Comparison of ENCODE assay signal across 8 cellular contexts in the genomic region with DNA sequence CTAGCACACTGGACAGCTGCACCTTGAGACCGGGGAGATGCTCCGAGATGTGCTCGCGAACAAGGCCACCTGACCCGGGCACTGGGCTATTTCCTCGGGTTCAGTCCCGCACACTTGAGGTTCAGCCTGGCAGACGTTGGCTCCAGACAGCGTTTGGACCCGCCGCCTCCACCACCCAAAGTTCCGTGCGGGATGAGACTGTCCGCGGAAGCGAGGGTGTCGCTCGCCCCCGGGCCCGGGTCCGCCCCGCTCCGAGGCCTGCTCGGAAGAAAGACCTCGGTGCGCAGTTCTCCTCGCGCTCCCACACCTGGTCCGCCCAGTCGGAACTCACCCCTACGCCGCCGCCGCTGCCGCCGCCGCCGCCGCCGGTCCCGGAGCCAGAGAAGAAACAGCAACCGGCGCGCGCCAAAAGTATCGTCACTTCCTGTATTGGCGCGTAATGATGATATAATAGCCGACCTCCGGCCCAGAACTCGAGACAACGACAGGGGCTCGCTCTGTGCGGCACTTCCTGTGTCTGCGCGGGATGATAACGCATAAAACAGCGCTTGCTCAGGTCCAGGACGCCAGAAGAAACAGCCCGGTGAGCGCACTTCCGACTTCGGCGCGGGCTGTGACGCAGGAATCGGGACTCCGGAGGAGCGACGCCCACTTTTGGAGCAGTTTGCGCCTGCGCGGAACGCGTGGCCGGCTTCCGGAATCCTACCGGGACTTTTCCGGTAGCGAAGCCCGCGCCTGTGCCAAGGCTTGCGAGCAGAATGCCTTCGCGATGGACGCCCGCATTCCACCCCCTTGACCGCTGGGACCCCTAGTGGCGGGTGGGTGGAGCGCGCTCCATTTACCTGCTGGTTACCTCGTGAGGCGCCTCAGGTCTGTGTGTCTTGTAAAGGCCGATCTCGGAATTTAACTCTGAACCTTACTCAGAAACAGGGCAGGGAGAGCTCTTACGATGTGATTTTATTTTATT. TPM values are rescaled to one million over a fixed set of nuclear protein-coding genes. Genes with fewer than 3 reads are reported as not detected.
DNase-seq lines count a peak whose midpoint lies in the region; ATAC-seq, FAIRE-seq and TF ChIP-seq lines count a peak whose summit lies in the region.
"Not testable (repeated sequence)": the region's sequence is repeated elsewhere in the genome, so short reads cannot be mapped to it uniquely, and the experiment has no call there.

TSS of gene CDK11B (minus strand) at position 422 of the 967 bp plus-strand sequence. CDS start 1,519 bp downstream, outside the sequence.

- H2AK9ac ChIP-seq in IMR-90 (replicated peaks; ENCODE audit: low read depth, low read length, poor library complexity), result peak within 1 kb of the TSS; percentile 82

- H3K14ac ChIP-seq in IMR-90 (replicated peaks; ENCODE audit: low read depth, low read length), result peak within 1 kb of the TSS; percentile 99; the same call in 1 of the 2 replicates

- peak within 1 kb of the TSS; percentile 98; the same call in 1 of the 2 replicates for H3K23ac ChIP-seq in IMR-90 (ENCODE audit: low read depth, low read length)

- peak within 1 kb of the TSS; percentile 68 for H3K18ac ChIP-seq in IMR-90 (ENCODE audit: low read depth, low read length)

- not testable (repeated sequence) for H3K27me3 ChIP-seq in IMR-90 (ENCODE audit: control insufficient read depth, insufficient read depth, low read length); endothelial cell of umbilical vein (ENCODE audit: control insufficient read depth in 2 of 2, insufficient read depth in 2 of 2, low read length in 2 of 2); mononuclear cell (ENCODE audit: insufficient read depth, low read length)

- H3K9me3 ChIP-seq in IMR-90 (ENCODE audit: control insufficient read depth, insufficient read depth, low read length); OCI-LY7 (ENCODE audit: low read length); endothelial cell of umbilical vein (replicated peaks; ENCODE audit: control insufficient read depth, insufficient read depth, low read length); mononuclear cell (ENCODE audit: low read depth, low read length): not testable (repeated sequence)

- peak within 1 kb of the TSS; percentile 87; the same call in 1 of the 3 replicates for H2BK15ac ChIP-seq in IMR-90 (ENCODE audit: low read depth, low read length)

- not testable (repeated sequence) for H4K20me1 ChIP-seq in IMR-90 (ENCODE audit: insufficient read depth, low read length); OCI-LY7 (ENCODE audit: insufficient read depth, low read length); endothelial cell of umbilical vein (replicated peaks; ENCODE audit: control insufficient read depth, extremely low read depth, insufficient read depth, low read length)

- H3K27ac ChIP-seq in IMR-90 (ENCODE audit: insufficient read depth, low read length) (peak within 1 kb of the TSS; percentile 97), OCI-LY7 (ENCODE audit: low read depth, low read length, poor library complexity, severe bottlenecking) (peak within 1 kb of the TSS; percentile 81), endothelial cell of umbilical vein (ENCODE audit: insufficient read depth, low read depth, low read length) (peak within 1 kb of the TSS; percentile 97)

- POLR2A ChIA-PET in IMR-90 (lab: Charles Lee; ENCODE audit: unreplicated experiment); endothelial cell of umbilical vein (lab: Charles Lee): not testable (repeated sequence)
- POLR2A ChIA-PET in OCI-LY7 (lab: Charles Lee), result interaction anchor here (0.6 kb wide), 1 partner anchor 20 kb away, joined by 3 read pairs; no protein-coding TSS in a partner anchor

- peak within 1 kb of the TSS; percentile 99 for H3K56ac ChIP-seq in IMR-90 (ENCODE audit: extremely low read depth, insufficient read depth, low read length)

- not testable (repeated sequence) for H3K4me1 ChIP-seq in IMR-90 (ENCODE audit: control insufficient read depth, insufficient read depth, low read length); OCI-LY7 (ENCODE audit: insufficient read depth, low read length, poor library complexity, severe bottlenecking); endothelial cell of umbilical vein (ENCODE audit: control insufficient read depth, extremely low read depth, insufficient read depth, low read length)
- H3K4me1 ChIP-seq in mononuclear cell (ENCODE audit: insufficient read depth, low read length), result peaks cover 12% of the 10 kb centered on the region

- H2BK120ac ChIP-seq in IMR-90 (ENCODE audit: low read depth, low read length), result peak within 1 kb of the TSS; percentile 93

- dilution Hi-C loops in IMR-90 (cut with HindIII; ENCODE audit: low sequenced_read_pairs, unreplicated experiment); endothelial cell of umbilical vein (cut with MboI; ENCODE audit: extremely low pct_ligation_motif_present, low sequenced_read_pairs): not testable (repeated sequence)

- H2AFZ ChIP-seq in IMR-90 (replicated peaks; ENCODE audit: low read length, poor library complexity) (peak within 1 kb of the TSS; percentile 97), OCI-LY7 (ENCODE audit: low read length) (0 out of 2 replicates have a peak within 1 kb of the TSS, but pooled peaks have one; percentile 3), endothelial cell of umbilical vein (ENCODE audit: low read depth, low read length) (peak within 1 kb of the TSS; percentile 49)

- peak; percentile 99 for FAIRE-seq in endothelial cell of umbilical vein (lab: Jason Lieb, UNC)

- H3K4me3 ChIP-seq in IMR-90 (ENCODE audit: insufficient read depth, low read depth, low read length) (peak within 1 kb of the TSS; percentile 57), OCI-LY7 (ENCODE audit: low read depth, low read length, poor library complexity, severe bottlenecking) (peak within 1 kb of the TSS; percentile 68), endothelial cell of umbilical vein (replicated peaks in 1 of 3; ENCODE audit: insufficient read depth in 1 of 3, low read depth in 1 of 3, low read length in 3 of 3) (peak within 1 kb of the TSS; percentile 50 to 90 (median 64)), mononuclear cell (ENCODE audit: low read length) (peak within 1 kb of the TSS; percentile 49)

- not testable (repeated sequence) for H3K9me1 ChIP-seq in IMR-90 (ENCODE audit: insufficient read depth, low read length); endothelial cell of umbilical vein (replicated peaks; ENCODE audit: control insufficient read depth, extremely low read depth, insufficient read depth, low read length)

- not testable (repeated sequence) for H3K9me2 ChIP-seq in OCI-LY7 (ENCODE audit: insufficient read depth, low read length)

- H2AK5ac ChIP-seq in IMR-90 (ENCODE audit: low read depth, low read length), result peak within 1 kb of the TSS; percentile 50; the same call in 1 of the 2 replicates

- in situ Hi-C loops in IMR-90 (cut with MboI; ENCODE audit: low sequenced_read_pairs), result not testable (repeated sequence)

- H3K9ac ChIP-seq in IMR-90 (ENCODE audit: low read depth, low read length) (peak within 1 kb of the TSS; percentile 90), endothelial cell of umbilical vein (replicated peaks; ENCODE audit: extremely low read depth, insufficient read depth, low read length) (peak within 1 kb of the TSS; percentile 99)

- DNase-seq in DMS 273 treated with DMSO at 0.1 percent for 48 hours (lab: John Stamatoyannopoulos, UW), result peak; percentile 94
- peak; percentile 97 for DNase-seq in IMR-90
- peak; percentile 97 for DNase-seq in OCI-LY7 (ENCODE audit: low spot score)
- DNase-seq in activated T-cell treated with anti-CD3 and anti-CD28 coated beads for 1 hour (ENCODE audit: low read depth), result peak; percentile 98
- DNase-seq in endothelial cell of umbilical vein (ENCODE audit: low read depth, low spot score), result peak; percentile 99
- DNase-seq in stimulated activated CD8-positive, alpha-beta memory T cell treated with anti-CD3 and anti-CD28 coated beads, Interleukin-4, amount 100 ng/mL, for 1 hour (ENCODE audit: low read depth in 2 of 2, low spot score in 1 of 2), result peak; percentile 78 to 98

- not testable (repeated sequence) for H3K79me1 ChIP-seq in IMR-90 (ENCODE audit: low read depth in 1 of 2, low read length in 2 of 2)

- H4K5ac ChIP-seq in IMR-90 (ENCODE audit: low read depth, low read length), result peak within 1 kb of the TSS; percentile 87

- peak within 1 kb of the TSS; percentile 69 to 100 for H4K8ac ChIP-seq in IMR-90 (ENCODE audit: low read depth in 2 of 2, low read length in 2 of 2)

- peak; percentile 55; the same call in 1 of the 2 replicates for TF ChIP-seq POLR2A in IMR-90 (IDR thresholded peaks at IDR 0.05; ENCODE audit: low read depth, low read length)
- TF ChIP-seq POLR2A in endothelial cell of umbilical vein (IDR thresholded peaks at IDR 0.05; ENCODE audit: low read depth, low read length), result not testable (repeated sequence)

- not testable (repeated sequence) for BruUV-seq in IMR-90 (replicated peaks; lab: Mats Ljungman, UMichigan); OCI-LY7 (replicated peaks; lab: Mats Ljungman, UMichigan)
- BruUV-seq in endothelial cell of umbilical vein (replicated peaks; lab: Mats Ljungman, UMichigan), result TSS peak; percentile 44

- not testable (repeated sequence) for TF ChIP-seq RAD21 in IMR-90 (IDR thresholded peaks at IDR 0.05; ENCODE audit: low read length)

- H3K4me2 ChIP-seq in IMR-90 (ENCODE audit: low read depth, low read length) (peak within 1 kb of the TSS; percentile 34), OCI-LY7 (ENCODE audit: low read length) (peak within 1 kb of the TSS; percentile 60)
- H3K4me2 ChIP-seq in endothelial cell of umbilical vein (ENCODE audit: insufficient read depth, low read length), result not testable (repeated sequence)

- peak; percentile 10; the same call in 1 of the 2 replicates for TF ChIP-seq CTCF in IMR-90 (conservative IDR thresholded peaks at IDR 0.05; ENCODE audit: low read depth, low read length)
- TF ChIP-seq CTCF in OCI-LY7 (conservative IDR thresholded peaks at IDR 0.05; ENCODE audit: low read length), result peak; percentile 56
- TF ChIP-seq CTCF in endothelial cell of umbilical vein (IDR thresholded peaks at IDR 0.05; ENCODE audit: extremely low read depth in 1 of 2, insufficient read depth in 1 of 2, low read depth in 1 of 2, low read length in 2 of 2), result peak; percentile 23 to 32

- H3K79me2 ChIP-seq in OCI-LY7 (ENCODE audit: insufficient read depth, low read depth, low read length), result peaks cover 24% of the 10 kb centered on the region; the same call in 1 of the 2 replicates
- H3K79me2 ChIP-seq in endothelial cell of umbilical vein (ENCODE audit: control insufficient read depth, insufficient read depth, low read length), result not testable (repeated sequence)

- H4K91ac ChIP-seq in IMR-90 (ENCODE audit: insufficient read depth, low read depth, low read length), result peak within 1 kb of the TSS; percentile 100

- WGBS in IMR-90 (ENCODE audit: extremely low coverage in 2 of 2, insufficient read length in 1 of 2), 2 experiments, result 0% methylated on average over 26 of the region's 96 CpGs; no CpG with 5 or more reads in 1 of the 2 experiments

- peak within 1 kb of the TSS; percentile 99 for H2BK5ac ChIP-seq in IMR-90 (ENCODE audit: low read depth, low read length, poor library complexity, severe bottlenecking)

- peak within 1 kb of the TSS; percentile 84; the same call in 1 of the 2 replicates for H2BK20ac ChIP-seq in IMR-90 (ENCODE audit: low read depth, low read length)

- H3K4ac ChIP-seq in IMR-90 (ENCODE audit: low read depth, low read length), result peak within 1 kb of the TSS; percentile 90

- CTCF ChIA-PET in IMR-90 (lab: Yijun Ruan, JAX), result interaction anchor here (0.6 kb wide), 1 partner anchor 284 kb away, joined by 4 read pairs; the partner anchor contains the start of gene AURKAIP1
- CTCF ChIA-PET in OCI-LY7 (lab: Charles Lee; ENCODE audit: unreplicated experiment); endothelial cell of umbilical vein (lab: Charles Lee): not testable (repeated sequence)

- intact Hi-C loops in IMR-90 (cut with micrococcal nuclease), result loop anchor here (2.0 to 5.0 kb wide), 2 partner anchors 44 to 82 kb away; partner anchors contain the start of gene MIB2
- intact Hi-C loops in OCI-LY7 (cut with micrococcal nuclease; ENCODE audit: unreplicated experiment), result loop anchor here (5.0 kb wide), 1 partner anchor 63 kb away; the partner anchor contains the start of gene CDK11A
- intact Hi-C loops in endothelial cell of umbilical vein (cut with micrococcal nuclease), result loop anchor here (1.0 to 5.0 kb wide), 2 partner anchors 27 to 63 kb away; partner anchors contain the start of gene CDK11A

- H3K36me3 ChIP-seq in IMR-90 (ENCODE audit: control insufficient read depth, insufficient read depth, low read length) (peaks cover 21% of the 10 kb centered on the region), OCI-LY7 (ENCODE audit: insufficient read depth, low read length) (peaks cover 31% of the 10 kb centered on the region)
- H3K36me3 ChIP-seq in endothelial cell of umbilical vein (ENCODE audit: control insufficient read depth in 2 of 2, extremely low read depth in 1 of 2, insufficient read depth in 2 of 2, low read length in 2 of 2), result not testable (repeated sequence)

- peak; percentile 84 for ATAC-seq in GM21528 (IDR thresholded peaks at IDR 0.05; ENCODE audit: low FRiP score, unreplicated experiment)
- peak; percentile 93 for ATAC-seq in IMR-90 (ENCODE audit: low read depth)

RNA-seq across cellular contexts. Expression of gene CDK11B, which starts in this region (rescaled TPM):
- total RNA-seq in IMR-90 (2012; rRNA removed), result 8.2 and 8.9 TPM in 2 replicates
- 16.3 and 19.1 TPM in 2 replicates for polyA plus RNA-seq in IMR-90 (2012; rRNA removed)
- polyA plus RNA-seq in IMR-90 (2012; cell fraction: cytosol; rRNA removed), result 7.1 and 9.1 TPM in 2 replicates
- polyA plus RNA-seq in IMR-90 (2012; cell fraction: nucleus; rRNA removed; ENCODE audit: low replicate concordance), result 19.2 and 19.6 TPM in 2 replicates
- total RNA-seq in OCI-LY7 (2014; rRNA removed; shearing (Covaris generic)), result 21.6 and 24.0 TPM in 2 replicates
- 44.2 and 51.5 TPM in 2 replicates for total RNA-seq in OCI-LY7 (2022)
- 31.9 and 32.0 TPM in 2 replicates for total RNA-seq in endothelial cell of umbilical vein
- 10.9 and 16.4 TPM in 2 replicates for polyA plus RNA-seq in endothelial cell of umbilical vein
- polyA plus RNA-seq in endothelial cell of umbilical vein (2011; cell fraction: cytosol; rRNA removed), result 16.1 and 16.3 TPM in 2 replicates
- polyA plus RNA-seq in endothelial cell of umbilical vein (2011; cell fraction: nucleus; rRNA removed), result 41.5 and 42.0 TPM in 2 replicates
- polyA plus RNA-seq in endothelial cell of umbilical vein (2012), result 27.0 and 29.3 TPM in 2 replicates
- polyA minus RNA-seq in endothelial cell of umbilical vein, result 5.6 and 7.5 TPM in 2 replicates
- polyA minus RNA-seq in endothelial cell of umbilical vein (2011; cell fraction: cytosol; rRNA and poly(A)+ RNA removed), result 4.5 TPM
- polyA minus RNA-seq in endothelial cell of umbilical vein (2011; cell fraction: nucleus; rRNA and poly(A)+ RNA removed), result 5.9 and 8.7 TPM in 2 replicates
- 9.3 TPM for total RNA-seq in mononuclear cell

Comparison
In these comparisons a context has a peak if more than half of its experiments do, and no peak if none do; other contexts are left out.
1. Peak in every context shown above with its lines: DNase-seq, ATAC-seq, H3K4me3 ChIP-seq and H3K27ac ChIP-seq.
2. H2AFZ ChIP-seq: peak in every context shown above with its lines; median percentile 97 in IMR-90; 49 in endothelial cell of umbilical vein; 3 in OCI-LY7.